26 cellular contexts compared by ENCODE assay signal in genomic region chr13:73245271-73245670, GRCh38.
"Had no signal": no experiment of that assay in that cellular context is flagged by ENCODE, and none has a peak within 500 bp of the region (broad histone marks: within the 10 kb centered on the region; RNA-seq: fewer than 3 reads in every experiment).

No MANE protein-coding gene starts in this region.

- H3K4me3 ChIP-seq: neural progenitor cell, ovary, psoas muscle, right lobe of liver, sigmoid colon, stomach, thoracic aorta, thyroid gland, tibial nerve, upper lobe of left lung, vagina had no signal

- H3K27me3 ChIP-seq: neural progenitor cell, ovary, right lobe of liver, sigmoid colon, stomach, thyroid gland, tibial nerve, upper lobe of left lung, vagina had no signal

- H3K27me3 Mint-ChIP-seq: progenitor cell of endocrine pancreas; stimulated activated naive B cell treated with anti-CD40 and anti-IgM and Interleukin-4, amounts not matched to agents 10 μg/mL and 1 μg/mL and 100 μg/mL, for 72 hours; stimulated activated naive CD8-positive, alpha-beta T cell treated with anti-CD3 and anti-CD28 coated beads, Interleukin-15, Interleukin-2, amounts not matched to agents 100 ng/mL and 50 ng/mL, for 24 hours had no signal

- H3K36me3 Mint-ChIP-seq: natural killer cell; neural progenitor cell; stimulated activated effector memory CD8-positive, alpha-beta T cell treated with anti-CD3 and anti-CD28 coated beads, Interleukin-12 subunit alpha, Interleukin-12 subunit beta, amount 100 ng/mL, for 72 hours; stimulated activated naive B cell treated with anti-CD40 and anti-IgM and Interleukin-4, amounts not matched to agents 10 μg/mL and 1 μg/mL and 100 μg/mL, for 72 hours had no signal

- H3K4me3 Mint-ChIP-seq: natural killer cell; nephron; neural progenitor cell; stimulated activated effector memory CD8-positive, alpha-beta T cell treated with anti-CD3 and anti-CD28 coated beads, Interleukin-12 subunit alpha, Interleukin-12 subunit beta, amount 100 ng/mL, for 72 hours; stimulated activated naive B cell treated with anti-CD40 and anti-IgM and Interleukin-4, amounts not matched to agents 10 μg/mL and 1 μg/mL and 100 μg/mL, for 72 hours; stimulated activated naive CD8-positive, alpha-beta T cell treated with anti-CD3 and anti-CD28 coated beads, Interleukin-15, Interleukin-2, amounts not matched to agents 100 ng/mL and 50 ng/mL, for 24 hours had no signal

- H3K9me3 Mint-ChIP-seq: natural killer cell; neural progenitor cell; stimulated activated effector memory CD8-positive, alpha-beta T cell treated with anti-CD3 and anti-CD28 coated beads, Interleukin-12 subunit alpha, Interleukin-12 subunit beta, amount 100 ng/mL, for 72 hours; stimulated activated naive CD8-positive, alpha-beta T cell treated with anti-CD3 and anti-CD28 coated beads, Interleukin-15, Interleukin-2, amounts not matched to agents 100 ng/mL and 50 ng/mL, for 24 hours had no signal

- DNase-seq: natural killer cell; occipital lobe; ovary; posterior cingulate gyrus; psoas muscle; right cardiac atrium; right lobe of liver; sigmoid colon; stimulated activated CD4-positive, alpha-beta T cell treated with anti-CD3 and anti-CD28 coated beads, Interleukin-15, amount 100 ng/mL, for 24 hours; stimulated activated CD4-positive, alpha-beta T cell treated with anti-CD3 and anti-CD28 coated beads, Interleukin-2, amount 100 ng/mL, for 24 hours; stimulated activated CD4-positive, alpha-beta T cell treated with anti-CD3 and anti-CD28 coated beads, Interleukin-2, amount 100 ng/mL, for 48 hours; stimulated activated CD4-positive, alpha-beta T cell treated with anti-CD3 and anti-CD28 coated beads, Interleukin-4, amount 100 ng/mL, for 24 hours; stimulated activated naive B cell treated with anti-CD40 and anti-IgM and Interleukin-4, amounts not matched to agents 10 μg/mL and 1 μg/mL and 100 μg/mL, for 72 hours; stimulated activated naive CD4-positive, alpha-beta T cell treated with Interleukin-2 at 50 U/mL for 16 hours; stomach; thyroid gland; upper lobe of left lung had no signal

- H3K9ac ChIP-seq: neural progenitor cell, parathyroid adenoma had no signal

- H3K4me2 ChIP-seq: neural progenitor cell had no signal

- H3K9me3 ChIP-seq: ovary, psoas muscle, right lobe of liver, sigmoid colon, stomach, thoracic aorta, thyroid gland, tibial nerve, upper lobe of left lung, vagina had no signal

- H3K27ac Mint-ChIP-seq: natural killer cell; nephron; neural progenitor cell; progenitor cell of endocrine pancreas; stimulated activated effector memory CD8-positive, alpha-beta T cell treated with anti-CD3 and anti-CD28 coated beads, Interleukin-12 subunit alpha, Interleukin-12 subunit beta, amount 100 ng/mL, for 72 hours; stimulated activated naive B cell treated with anti-CD40 and anti-IgM and Interleukin-4, amounts not matched to agents 10 μg/mL and 1 μg/mL and 100 μg/mL, for 72 hours; stimulated activated naive CD8-positive, alpha-beta T cell treated with anti-CD3 and anti-CD28 coated beads, Interleukin-15, Interleukin-2, amounts not matched to agents 100 ng/mL and 50 ng/mL, for 24 hours had no signal

- H3K36me3 ChIP-seq: neural progenitor cell, ovary, right lobe of liver, sigmoid colon, stomach, thoracic aorta, thyroid gland, tibial nerve, upper lobe of left lung, vagina had no signal

- H3K79me2 ChIP-seq: parathyroid adenoma had no signal

- H3K4me1 ChIP-seq: parathyroid adenoma, psoas muscle, right lobe of liver, tibial nerve had no signal

- H3K27ac ChIP-seq: neural progenitor cell, ovary, parathyroid adenoma, psoas muscle, right lobe of liver, sigmoid colon, stomach, thoracic aorta, thyroid gland, tibial nerve, upper lobe of left lung, vagina had no signal

- H3K4me1 Mint-ChIP-seq: natural killer cell; neural progenitor cell; stimulated activated effector memory CD8-positive, alpha-beta T cell treated with anti-CD3 and anti-CD28 coated beads, Interleukin-12 subunit alpha, Interleukin-12 subunit beta, amount 100 ng/mL, for 72 hours; stimulated activated naive B cell treated with anti-CD40 and anti-IgM and Interleukin-4, amounts not matched to agents 10 μg/mL and 1 μg/mL and 100 μg/mL, for 72 hours had no signal
